Comparison of ENCODE assay signal across 8 cellular contexts in the genomic region with DNA sequence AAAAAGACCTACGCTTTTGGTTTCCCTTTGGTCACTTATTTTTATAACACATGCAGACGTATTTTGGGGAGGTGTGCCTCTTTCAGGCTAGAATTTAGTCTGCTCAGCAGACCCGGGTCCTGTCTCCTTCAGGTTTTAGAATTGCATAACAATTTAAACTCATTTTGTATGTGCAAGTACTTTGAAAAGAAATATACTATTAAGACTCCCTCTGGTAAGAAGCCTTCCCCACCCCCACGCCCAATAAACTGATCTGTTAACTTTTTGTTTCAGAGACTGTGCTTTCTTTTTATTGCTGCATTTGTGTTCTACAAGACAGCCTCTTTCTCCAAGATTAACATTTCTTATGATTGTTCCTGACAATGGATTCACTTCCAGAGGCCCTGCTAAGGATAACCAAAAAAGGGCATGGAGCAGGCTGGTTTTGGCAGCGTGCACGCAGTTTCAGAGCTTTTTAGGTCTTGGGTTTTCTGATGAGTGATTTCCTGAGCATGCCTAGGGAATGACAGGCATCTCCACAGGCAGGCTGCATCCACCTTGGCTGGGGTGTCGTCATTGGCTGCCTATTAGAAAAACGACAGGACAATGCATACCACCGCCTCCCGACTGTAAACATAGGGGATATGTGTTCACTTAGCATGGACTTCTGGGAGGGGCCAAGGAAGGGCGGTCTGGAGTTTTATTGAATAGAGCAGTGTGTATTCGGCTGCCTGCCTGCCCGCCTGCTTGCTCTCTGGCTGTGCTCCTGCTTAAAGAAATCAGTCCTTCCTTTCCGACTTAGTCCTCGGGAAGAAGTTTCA. TPM values are rescaled to one million over a fixed set of nuclear protein-coding genes. Genes with fewer than 3 reads are reported as not detected.
A peak's percentile ranks its signal among the peaks of the same experiment; 100 is the strongest.
DNase-seq lines count a peak whose midpoint lies in the region; ATAC-seq, FAIRE-seq and TF ChIP-seq lines count a peak whose summit lies in the region.

A gene with protein sequence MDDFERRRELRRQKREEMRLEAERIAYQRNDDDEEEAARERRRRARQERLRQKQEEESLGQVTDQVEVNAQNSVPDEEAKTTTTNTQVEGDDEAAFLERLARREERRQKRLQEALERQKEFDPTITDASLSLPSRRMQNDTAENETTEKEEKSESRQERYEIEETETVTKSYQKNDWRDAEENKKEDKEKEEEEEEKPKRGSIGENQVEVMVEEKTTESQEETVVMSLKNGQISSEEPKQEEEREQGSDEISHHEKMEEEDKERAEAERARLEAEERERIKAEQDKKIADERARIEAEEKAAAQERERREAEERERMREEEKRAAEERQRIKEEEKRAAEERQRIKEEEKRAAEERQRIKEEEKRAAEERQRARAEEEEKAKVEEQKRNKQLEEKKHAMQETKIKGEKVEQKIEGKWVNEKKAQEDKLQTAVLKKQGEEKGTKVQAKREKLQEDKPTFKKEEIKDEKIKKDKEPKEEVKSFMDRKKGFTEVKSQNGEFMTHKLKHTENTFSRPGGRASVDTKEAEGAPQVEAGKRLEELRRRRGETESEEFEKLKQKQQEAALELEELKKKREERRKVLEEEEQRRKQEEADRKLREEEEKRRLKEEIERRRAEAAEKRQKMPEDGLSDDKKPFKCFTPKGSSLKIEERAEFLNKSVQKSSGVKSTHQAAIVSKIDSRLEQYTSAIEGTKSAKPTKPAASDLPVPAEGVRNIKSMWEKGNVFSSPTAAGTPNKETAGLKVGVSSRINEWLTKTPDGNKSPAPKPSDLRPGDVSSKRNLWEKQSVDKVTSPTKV (plus strand): TSS at position 694 of the 800 bp plus-strand sequence. CDS start 88,100 bp downstream, outside the sequence.

- H3K27ac ChIP-seq in lower lobe of right lung: peak within 1 kb of the TSS; percentile 84
- H3K27ac ChIP-seq in tibial artery: peak within 1 kb of the TSS; percentile 89 to 94

- H3K9me3 ChIP-seq in lower lobe of right lung (no peaks in the 10 kb centered on the region), tibial artery (no peaks in the 10 kb centered on the region)

- FAIRE-seq in endometrium (lab: Jason Lieb, UNC): peak; percentile 35

- H3K4me3 ChIP-seq in lower lobe of right lung (peak within 1 kb of the TSS; percentile 59), tibial artery (peak within 1 kb of the TSS; percentile 67 to 70)

- peaks cover 9% of the 10 kb centered on the region for H3K4me1 ChIP-seq in lower lobe of right lung
- peaks cover 0 to 37% (median 21%) of the 10 kb centered on the region in 4 donors for H3K4me1 ChIP-seq in tibial artery

- peak; percentile 95 for DNase-seq in AG09319 (ENCODE audit: extremely low read depth, low read depth)
- peak; percentile 64 to 90 for DNase-seq in NCI-H526 (lab: John Stamatoyannopoulos, UW)
- peak; percentile 49 for DNase-seq in lower lobe of right lung
- peak; percentile 80 to 88 for DNase-seq in tibial artery
- no peak for DNase-seq in NCI-H1436 treated with DMSO at 0.1 percent for 48 hours (lab: John Stamatoyannopoulos, UW)
- no peak for DNase-seq in NCI-H2081 (lab: John Stamatoyannopoulos, UW)

- no peak for TF ChIP-seq CTCF in AG09319 (IDR thresholded peaks at IDR 0.05; ENCODE audit: low read depth, low read length)
- TF ChIP-seq CTCF in lower lobe of right lung (IDR thresholded peaks at IDR 0.05): no peak
- no peak for TF ChIP-seq CTCF in tibial artery (IDR thresholded peaks at IDR 0.05)

- intact Hi-C loops in lower lobe of right lung (cut with DNase I) (no loop called here), tibial artery (cut with DNase I; ENCODE audit: low total_unique reads) (no loop called here)

- ATAC-seq in lower lobe of right lung (peak; percentile 85 to 92), GM19035 (IDR thresholded peaks at IDR 0.05; ENCODE audit: unreplicated experiment) (no peak)

- H3K27me3 ChIP-seq in lower lobe of right lung (ENCODE audit: low read depth) (no peaks in the 10 kb centered on the region), tibial artery (no peaks in the 10 kb centered on the region)

- no peaks in the 10 kb centered on the region for H3K36me3 ChIP-seq in lower lobe of right lung
- peaks cover 0 to 6% (median 0%) of the 10 kb centered on the region in 3 donors for H3K36me3 ChIP-seq in tibial artery

RNA-seq across cellular contexts. Expression of the gene that starts here (rescaled TPM):
- total RNA-seq in lower lobe of right lung: 140 TPM

Comparison
In these comparisons a context has a peak if more than half of its experiments do, and no peak if none do; other contexts are left out.
1. DNase-seq: peak in AG09319 (single experiment), NCI-H526 (2 of 2), lower lobe of right lung (single experiment) and tibial artery (2 of 2); none in NCI-H1436 treated with DMSO at 0.1 percent for 48 hours (single experiment) and NCI-H2081 (0 of 2).